In genomic region chr16:56631832-56632159, GRCh38 we compare ENCODE assay signal across 11 cellular contexts. TPM values are rescaled to one million over a fixed set of nuclear protein-coding genes. Genes with fewer than 3 reads are reported as not detected.
DNase-seq lines count a peak whose midpoint lies in the region; FAIRE-seq and TF ChIP-seq lines count a peak whose summit lies in the region.
"Had no signal": no experiment of that assay in that cellular context is flagged by ENCODE, and none has a peak within 500 bp of the region (broad histone marks: within the 10 kb centered on the region; RNA-seq: fewer than 3 reads in every experiment).

No MANE protein-coding gene starts in this region.

- H3K4me3 ChIP-seq in bronchial epithelial cell (ENCODE audit: low read depth, low read length) (peak overlapping the region; percentile 41), lower leg skin (ENCODE audit: low read depth, poor library complexity, severe bottlenecking) (peak overlapping the region; percentile 21), OCI-LY7 (ENCODE audit: low read depth, low read length, poor library complexity, severe bottlenecking) (no peak overlapping the region)

- TF ChIP-seq CTCF in bronchial epithelial cell (IDR thresholded peaks at IDR 0.05; ENCODE audit: insufficient read depth, low read length, severe bottlenecking) (no peak), lower leg skin (IDR thresholded peaks at IDR 0.05) (no peak), OCI-LY7 (conservative IDR thresholded peaks at IDR 0.05; ENCODE audit: low read length) (no peak)

- peaks cover 33% of the 10 kb centered on the region for H3K4me1 Mint-ChIP-seq in activated CD4-positive, alpha-beta T cell treated with anti-CD3 and anti-CD28 coated beads, Interleukin-2, amount 10 ng/mL, durations not matched to agents 24 days and 14 days

- DNase-seq in activated CD4-positive, alpha-beta T cell treated with anti-CD3 and anti-CD28 coated beads, Interleukin-2, amount 10 ng/mL, durations not matched to agents 24 days and 14 days: no peak
- no peak for DNase-seq in activated CD4-positive, alpha-beta T cell treated with anti-CD3 and anti-CD28 coated beads, Interleukin-2, amount 50 U/mL, for 1 hour
- DNase-seq in bronchial epithelial cell (ENCODE audit: low read depth) (no peak), lower leg skin (ENCODE audit: low spot score in 2 of 2) (no peak), substantia nigra (lab: John Stamatoyannopoulos, UW) (peak in 2 of 49 donors; percentile 49), HTR-8/SVneo (ENCODE audit: insufficient read length, low spot score) (no peak), NAMALWA (ENCODE audit: low spot score) (no peak), OCI-LY7 (ENCODE audit: low spot score) (no peak)
- DNase-seq: foreskin keratinocyte had no signal

- FAIRE-seq in bronchial epithelial cell (lab: Jason Lieb, UNC): no peak
- no peak for FAIRE-seq in HTR-8/SVneo (lab: Jason Lieb, UNC)

- no peaks in the 10 kb centered on the region for H3K9me3 ChIP-seq in OCI-LY7 (ENCODE audit: low read length)

- peaks cover 3% of the 10 kb centered on the region for H3K36me3 Mint-ChIP-seq in activated CD4-positive, alpha-beta T cell treated with anti-CD3 and anti-CD28 coated beads, Interleukin-2, amount 10 ng/mL, durations not matched to agents 24 days and 14 days (ENCODE audit: low read depth)

- no peaks in the 10 kb centered on the region for H3K9me2 ChIP-seq in OCI-LY7 (ENCODE audit: insufficient read depth, low read length)

- H3K9me3 Mint-ChIP-seq in activated CD4-positive, alpha-beta T cell treated with anti-CD3 and anti-CD28 coated beads, Interleukin-2, amount 10 ng/mL, durations not matched to agents 24 days and 14 days: no peaks in the 10 kb centered on the region

- TF ChIP-seq POLR2A in lower leg skin (IDR thresholded peaks at IDR 0.05): no peak

- H3K27me3 ChIP-seq in bronchial epithelial cell (ENCODE audit: control insufficient read depth, insufficient read depth, low read length): peaks cover 24% of the 10 kb centered on the region

- no peaks in the 10 kb centered on the region for H3K36me3 ChIP-seq in bronchial epithelial cell (ENCODE audit: control insufficient read depth, insufficient read depth, low read length)
- H3K36me3 ChIP-seq in OCI-LY7 (ENCODE audit: insufficient read depth, low read length): no peaks in the 10 kb centered on the region

- H3K27me3 Mint-ChIP-seq in activated CD4-positive, alpha-beta T cell treated with anti-CD3 and anti-CD28 coated beads, Interleukin-2, amount 10 ng/mL, durations not matched to agents 24 days and 14 days: peaks cover 64% of the 10 kb centered on the region

- CTCF ChIA-PET in OCI-LY7 (lab: Charles Lee; ENCODE audit: unreplicated experiment): no interaction called here

- H2AFZ ChIP-seq in OCI-LY7 (ENCODE audit: low read length): no peak overlapping the region

- H3K27ac ChIP-seq in substantia nigra (ENCODE audit: low read depth, low read length, poor library complexity, severe bottlenecking) (peak overlapping the region; percentile 69), OCI-LY7 (ENCODE audit: low read depth, low read length, poor library complexity, severe bottlenecking) (no peak overlapping the region)
- H3K27ac ChIP-seq: foreskin keratinocyte had no signal

- no peak overlapping the region for H3K27ac Mint-ChIP-seq in activated CD4-positive, alpha-beta T cell treated with anti-CD3 and anti-CD28 coated beads, Interleukin-2, amount 10 ng/mL, durations not matched to agents 24 days and 14 days

- peak overlapping the region; percentile 74 for H3K4me3 Mint-ChIP-seq in activated CD4-positive, alpha-beta T cell treated with anti-CD3 and anti-CD28 coated beads, Interleukin-2, amount 10 ng/mL, durations not matched to agents 24 days and 14 days

- WGBS in lower leg skin, 2 donors: 46 to 47% methylated on average over 14 of the region's 14 CpGs

- POLR2A ChIA-PET in OCI-LY7 (lab: Charles Lee): interaction anchor here (0.6 kb wide), 1 partner anchor 510 kb away, joined by 3 read pairs; no protein-coding TSS in a partner anchor

- H3K4me2 ChIP-seq in OCI-LY7 (ENCODE audit: low read length): no peak overlapping the region

- H3K79me2 ChIP-seq in OCI-LY7 (ENCODE audit: insufficient read depth, low read depth, low read length): no peaks in the 10 kb centered on the region

- BruUV-seq in OCI-LY7 (replicated peaks; lab: Mats Ljungman, UMichigan): no TSS peak

- intact Hi-C loops in activated CD4-positive, alpha-beta T cell treated with anti-CD3 and anti-CD28 coated beads, Interleukin-2, amount 10 ng/mL, durations not matched to agents 24 days and 14 days (cut with micrococcal nuclease): no loop called here
- intact Hi-C loops in lower leg skin (cut with DNase I; ENCODE audit: low total_unique reads) (no loop called here), OCI-LY7 (cut with micrococcal nuclease; ENCODE audit: unreplicated experiment) (no loop called here)

- H4K20me1 ChIP-seq in OCI-LY7 (ENCODE audit: insufficient read depth, low read length): no peaks in the 10 kb centered on the region

- H3K4me1 ChIP-seq in OCI-LY7 (ENCODE audit: insufficient read depth, low read length, poor library complexity, severe bottlenecking): peaks cover 9% of the 10 kb centered on the region

RNA-seq across cellular contexts. Expression of gene MT1M, which starts 0.7 kb away (rescaled TPM):
- total RNA-seq in activated CD4-positive, alpha-beta T cell treated with anti-CD3 and anti-CD28 coated beads, Interleukin-2, amount 10 ng/mL, durations not matched to agents 24 days and 14 days: not detected in 2 replicates
- total RNA-seq in bronchial epithelial cell (0.26 TPM in 1 of 2 replicates, not detected in the other), lower leg skin (10 to 100 TPM; 14.1 to 29.7 (median 17.1) TPM), OCI-LY7 (2022) (not detected in 2 replicates)
- not detected in 2 replicates for total RNA-seq in OCI-LY7 (2014; rRNA removed; shearing (Covaris generic))
- total RNA-seq: foreskin keratinocyte had no signal

RNA-seq across cellular contexts. Expression of gene MT1E, which starts 6.2 kb away (rescaled TPM):
- total RNA-seq in activated CD4-positive, alpha-beta T cell treated with anti-CD3 and anti-CD28 coated beads, Interleukin-2, amount 10 ng/mL, durations not matched to agents 24 days and 14 days: 136 and 152 TPM in 2 replicates
- total RNA-seq in bronchial epithelial cell (60.8 and 90.5 TPM in 2 replicates), lower leg skin (100 to 1,000 TPM; 140 to 437 (median 224) TPM), OCI-LY7 (2022) (not detected in 2 replicates)
- total RNA-seq in OCI-LY7 (2014; rRNA removed; shearing (Covaris generic)): not detected in 2 replicates

RNA-seq across cellular contexts. Expression of gene MT1A, which starts 6.7 kb away (rescaled TPM):
- 1.8 and 2.1 TPM in 2 replicates for total RNA-seq in activated CD4-positive, alpha-beta T cell treated with anti-CD3 and anti-CD28 coated beads, Interleukin-2, amount 10 ng/mL, durations not matched to agents 24 days and 14 days
- not detected in 2 replicates for total RNA-seq in bronchial epithelial cell
- total RNA-seq in lower leg skin: 10 to 100 TPM in 2 of 4 donors, 1 to 10 TPM in 2; 3.7 to 23.3 (median 11.2) TPM
- total RNA-seq in OCI-LY7 (2014; rRNA removed; shearing (Covaris generic)): not detected in 2 replicates
- not detected in 2 replicates for total RNA-seq in OCI-LY7 (2022)
- total RNA-seq: A673, foreskin keratinocyte had no signal

RNA-seq across cellular contexts. Expression of gene MT1B, which starts 19.9 kb away (rescaled TPM):
- not detected in 2 replicates for total RNA-seq in activated CD4-positive, alpha-beta T cell treated with anti-CD3 and anti-CD28 coated beads, Interleukin-2, amount 10 ng/mL, durations not matched to agents 24 days and 14 days
- total RNA-seq in bronchial epithelial cell (not detected in 2 replicates), lower leg skin (not detected), OCI-LY7 (2022) (not detected in 2 replicates)
- not detected in 2 replicates for total RNA-seq in OCI-LY7 (2014; rRNA removed; shearing (Covaris generic))
- total RNA-seq: A673, foreskin keratinocyte, LHCN-M2 had no signal

RNA-seq across cellular contexts. Expression of gene MT2A, which starts 23.4 kb away (rescaled TPM):
- 465 TPM in 2 replicates for total RNA-seq in activated CD4-positive, alpha-beta T cell treated with anti-CD3 and anti-CD28 coated beads, Interleukin-2, amount 10 ng/mL, durations not matched to agents 24 days and 14 days
- total RNA-seq in bronchial epithelial cell (10.0 and 34.0 TPM in 2 replicates), lower leg skin (100 to 1,000 TPM in 3 of 4 donors, 10 to 100 TPM in 1; 35.8 to 190 (median 135) TPM), OCI-LY7 (2022) (5.7 and 9.3 TPM in 2 replicates)
- 27.2 and 40.0 TPM in 2 replicates for total RNA-seq in OCI-LY7 (2014; rRNA removed; shearing (Covaris generic))

Comparison
In these comparisons a context has a peak if more than half of its experiments do, and no peak if none do; other contexts are left out.
1. RNA of gene MT1M, which starts 0.7 kb away (total RNA-seq): 14.1 to 29.7 TPM in lower leg skin; 0.26 TPM in bronchial epithelial cell, not detected in activated CD4-positive, alpha-beta T cell treated with anti-CD3 and anti-CD28 coated beads, Interleukin-2, amount 10 ng/mL, durations not matched to agents 24 days and 14 days and not detected in OCI-LY7; every median in the first group is over 10 times any median in the second.
2. RNA of gene MT1E, which starts 6.2 kb away (total RNA-seq): 140 to 437 TPM in lower leg skin, 136 to 152 TPM in activated CD4-positive, alpha-beta T cell treated with anti-CD3 and anti-CD28 coated beads, Interleukin-2, amount 10 ng/mL, durations not matched to agents 24 days and 14 days and 60.8 to 90.5 TPM in bronchial epithelial cell; not detected in OCI-LY7; every median in the first group is over 10 times any median in the second.